ENCODE assay signal across 15 cellular contexts in genomic region chr2:122031544-122032263, GRCh38.
DNase-seq lines count a peak whose midpoint lies in the region; ATAC-seq, FAIRE-seq and TF ChIP-seq lines count a peak whose summit lies in the region.
"Had no signal": no experiment of that assay in that cellular context is flagged by ENCODE, and none has a peak within 500 bp of the region (broad histone marks: within the 10 kb centered on the region; RNA-seq: fewer than 3 reads in every experiment).

No MANE protein-coding gene starts in this region.

- no peak overlapping the region for H4K8ac ChIP-seq in H1 (ENCODE audit: extremely low read depth, insufficient read depth, low read length)

- no peak overlapping the region for H2BK120ac ChIP-seq in H1 (replicated peaks; ENCODE audit: low read depth, low read length)

- no peak for ATAC-seq in HG02610 (IDR thresholded peaks at IDR 0.05; ENCODE audit: unreplicated experiment)
- ATAC-seq: gastrocnemius medialis had no signal

- H3K56ac ChIP-seq in H1 (replicated peaks; ENCODE audit: insufficient read length, low read depth, low read length), result no peak overlapping the region

- no peak overlapping the region for H2AK5ac ChIP-seq in H1 (ENCODE audit: low read depth, low read length)

- H3K27me3 ChIP-seq in H1 (replicated peaks in 1 of 4; ENCODE audit: control insufficient read depth in 3 of 4, extremely low read depth in 1 of 4, insufficient read depth in 3 of 4, low read length in 3 of 4) (no peaks in the 10 kb centered on the region), spleen (replicated peaks in 1 of 7) (no peaks in the 10 kb centered on the region)
- H3K27me3 ChIP-seq: ascending aorta, gastrocnemius medialis had no signal

- H2BK5ac ChIP-seq in H1 (ENCODE audit: low read depth, low read length), result no peak overlapping the region

- no peak for FAIRE-seq in H1 (lab: Jason Lieb, UNC)
- FAIRE-seq: kidney had no signal

- H4K20me1 ChIP-seq in H1 (replicated peaks in 1 of 2; ENCODE audit: control insufficient read depth in 1 of 2, insufficient read depth in 2 of 2, low read length in 2 of 2), result no peaks in the 10 kb centered on the region

- H3K79me1 ChIP-seq in H1 (ENCODE audit: low read depth, low read length), result no peaks in the 10 kb centered on the region

- H2BK12ac ChIP-seq in H1 (ENCODE audit: low read depth, low read length), result peak overlapping the region; percentile 62; the same call in 1 of the 2 replicates

- H3K9me3 ChIP-seq in HEK293 (ENCODE audit: control insufficient read depth, insufficient read depth, low read depth, low read length) (no peaks in the 10 kb centered on the region), H1 (ENCODE audit: insufficient read depth in 2 of 2, low read depth in 1 of 2, low read length in 1 of 2) (no peaks in the 10 kb centered on the region), spleen (no peaks in the 10 kb centered on the region)
- H3K9me3 ChIP-seq: ascending aorta, gastrocnemius medialis had no signal

- H3K4me3 ChIP-seq in HEK293 (ENCODE audit: low read depth, low read length), result no peak overlapping the region
- no peak overlapping the region for H3K4me3 ChIP-seq in H1 (ENCODE audit: extremely low read depth in 1 of 4, insufficient read depth in 2 of 4, low read depth in 3 of 4, low read length in 4 of 4)
- H3K4me3 ChIP-seq in spleen, result no peak overlapping the region
- H3K4me3 ChIP-seq: ascending aorta, gastrocnemius medialis had no signal

- 72% methylated on average over 10 of the region's 10 CpGs; no CpG with 5 or more reads in 1 of the 2 experiments for WGBS in H1 (ENCODE audit: extremely low coverage in 1 of 2, insufficient coverage in 1 of 2, insufficient read length in 1 of 2, insufficient replicate concordance in 2 of 2, low coverage in 1 of 2, low lambda C conversion rate in 2 of 2, missing lambda C conversion rate in 1 of 2), 2 experiments
- WGBS in spleen, 5 donors, result 38 to 50% (median 47%) methylated on average over 10 of the region's 10 CpGs

- H3K4me2 ChIP-seq in H1 (ENCODE audit: insufficient read depth in 1 of 2, low read depth in 2 of 2, low read length in 2 of 2), result 0 out of 4 replicates have a peak overlapping the region, but pooled peaks of 1 of the 2 experiments have one; percentile 15

- no peak for TF ChIP-seq RAD21 in H1 (IDR thresholded peaks at IDR 0.05 in 1 of 2, conservative IDR thresholded peaks at IDR 0.05 in 1 of 2; ENCODE audit: low read depth in 2 of 2, low read length in 2 of 2)

- H3K4me1 ChIP-seq in HEK293 (ENCODE audit: control insufficient read depth, insufficient read depth, low read length) (no peaks in the 10 kb centered on the region), H1 (replicated peaks in 1 of 4; ENCODE audit: control insufficient read depth in 3 of 4, insufficient read depth in 4 of 4, low read length in 3 of 4) (peaks cover 3 to 10% (median 7%) of the 10 kb centered on the region in 4 experiments; a peak in 5 of 7 replicates), spleen (peaks cover 0 to 10% (median 3%) of the 10 kb centered on the region in 6 donors)
- H3K4me1 ChIP-seq: ascending aorta, gastrocnemius medialis had no signal

- peak overlapping the region; percentile 40; the same call in 1 of the 2 replicates for H2BK20ac ChIP-seq in H1 (ENCODE audit: low read length)

- H3K18ac ChIP-seq in H1 (ENCODE audit: extremely low read depth, low read length), result no peak overlapping the region

- no peak for TF ChIP-seq EP300 in H1 (IDR thresholded peaks at IDR 0.05; ENCODE audit: borderline replicate concordance in 1 of 2, low read depth in 2 of 2, low read length in 2 of 2)

- intact Hi-C loops in spleen (cut with DNase I; ENCODE audit: low total_unique reads), result no loop called here

- peak overlapping the region; percentile 54; the same call in 1 of the 2 replicates for H2AFZ ChIP-seq in H1 (ENCODE audit: low read length)

- peak; percentile 80 for DNase-seq in COR-L47 (lab: John Stamatoyannopoulos, UW)
- DNase-seq in NCI-H526 (lab: John Stamatoyannopoulos, UW), result peak; percentile 24 to 66
- DNase-seq in H1 (ENCODE audit: low read depth in 1 of 2, low spot score in 2 of 2), result no peak
- DNase-seq in NK-92 (lab: John Stamatoyannopoulos, UW; ENCODE audit: unreplicated experiment), result no peak
- DNase-seq in spleen, result no peak
- DNase-seq in LoVo (ENCODE audit: low spot score), result no peak
- DNase-seq: activated B cell treated with CpG ODN at 0.5 μM for 24 hours; activated T-cell treated with anti-CD3 and anti-CD28 coated beads, Interleukin-2, amount 50 U/mL, for 24 hours; CD4-positive, alpha-beta memory T cell; gastrocnemius medialis; kidney; NCI-H2107 had no signal

- no peak overlapping the region for H3K4ac ChIP-seq in H1 (replicated peaks; ENCODE audit: insufficient read length, low read depth, low read length)

- H3K9ac ChIP-seq in H1 (replicated peaks in 1 of 4; ENCODE audit: extremely low read depth in 1 of 4, low read depth in 3 of 4, low read length in 3 of 4), result no peak overlapping the region

- no peak overlapping the region for H3K23ac ChIP-seq in H1 (ENCODE audit: insufficient read length)

- H3K79me2 ChIP-seq in H1 (ENCODE audit: control insufficient read depth in 1 of 2, insufficient read depth in 2 of 2, low read length in 2 of 2), result no peaks in the 10 kb centered on the region

- H3K23me2 ChIP-seq in H1 (ENCODE audit: low read depth, low read length), result no peaks in the 10 kb centered on the region

- peak overlapping the region; percentile 90; the same call in 1 of the 2 replicates for H2BK15ac ChIP-seq in H1 (ENCODE audit: low read length)

- TF ChIP-seq CTCF in HEK293 (tag by site-specific recombination; IDR thresholded peaks at IDR 0.05), result no peak
- TF ChIP-seq CTCF in H1 (IDR thresholded peaks at IDR 0.05; ENCODE audit: control extremely low read depth in 1 of 3, insufficient read depth in 1 of 3, low read depth in 1 of 3, low read length in 3 of 3), result no peak
- TF ChIP-seq CTCF in spleen (IDR thresholded peaks at IDR 0.05 in 8 of 11, conservative IDR thresholded peaks at IDR 0.05 in 3 of 11), result no peak

- CTCF ChIA-PET in HEK293 (lab: Yijun Ruan, JAX), result interaction anchor here (1.8 kb wide), 1 partner anchor 56 kb away, joined by 6 read pairs; no protein-coding TSS in a partner anchor
- CTCF ChIA-PET in H1 (lab: Charles Lee; ENCODE audit: partially characterized antibody), result interaction anchor here (0.8 kb wide), 1 partner anchor 93 kb away, joined by 3 read pairs; no protein-coding TSS in a partner anchor

- POLR2A ChIA-PET in HEK293 (lab: Yijun Ruan, JAX), result no interaction called here
- POLR2A ChIA-PET in H1 (lab: Charles Lee; ENCODE audit: partially characterized antibody), result no interaction called here

- no peak overlapping the region for H4K5ac ChIP-seq in H1 (ENCODE audit: insufficient read length, low read depth, low read length)

- no peak overlapping the region for H3K14ac ChIP-seq in H1 (ENCODE audit: insufficient read length)

- peak overlapping the region; percentile 25 for H4K91ac ChIP-seq in H1 (replicated peaks; ENCODE audit: insufficient read length, low read length)

- H3K36me3 ChIP-seq in HEK293 (ENCODE audit: control insufficient read depth in 2 of 2, insufficient read depth in 1 of 2, low read length in 2 of 2) (no peaks in the 10 kb centered on the region), H1 (ENCODE audit: control insufficient read depth in 2 of 4, insufficient read depth in 4 of 4, low read length in 3 of 4) (no peaks in the 10 kb centered on the region), spleen (no peaks in the 10 kb centered on the region)
- H3K36me3 ChIP-seq: ascending aorta, gastrocnemius medialis had no signal

- TF ChIP-seq POLR2A in H1 (IDR thresholded peaks at IDR 0.05; ENCODE audit: control extremely low read depth in 1 of 2, low read depth in 2 of 2, low read length in 2 of 2) (no peak), spleen (IDR thresholded peaks at IDR 0.05) (no peak)

- no peak overlapping the region for H3K27ac ChIP-seq in HEK293 (ENCODE audit: extremely low read depth, low read depth, low read length)
- H3K27ac ChIP-seq in H1 (ENCODE audit: low read depth, low read length), result no peak overlapping the region
- no peak overlapping the region for H3K27ac ChIP-seq in spleen
- H3K27ac ChIP-seq: ascending aorta, gastrocnemius medialis had no signal

TF ChIP-seq in HEK293, 187 proteins besides CTCF, POLR2A, EP300 and RAD21 (continues in another document):
- TF ChIP-seq ZNF521 (tag by site-specific recombination; IDR thresholded peaks at IDR 0.05), result no peak
- TF ChIP-seq SCRT2 (tag by site-specific recombination; IDR thresholded peaks at IDR 0.05), result no peak
- TF ChIP-seq ZNF548 (tag by site-specific recombination; IDR thresholded peaks at IDR 0.05), result no peak
- TF ChIP-seq ZNF664 (tag by site-specific recombination; IDR thresholded peaks at IDR 0.05), result no peak
- TF ChIP-seq PBX3 (CRISPR knock-in tag; IDR thresholded peaks at IDR 0.05), result no peak
- no peak for TF ChIP-seq ZNF623 (tag by site-specific recombination; IDR thresholded peaks at IDR 0.05)
- peak; percentile 47; the same call in 1 of the 2 replicates for TF ChIP-seq ZIC2 (tag by site-specific recombination; IDR thresholded peaks at IDR 0.05)

TF ChIP-seq in H1, 55 proteins besides CTCF, POLR2A, EP300 and RAD21:
- TF ChIP-seq, protein P1, sequence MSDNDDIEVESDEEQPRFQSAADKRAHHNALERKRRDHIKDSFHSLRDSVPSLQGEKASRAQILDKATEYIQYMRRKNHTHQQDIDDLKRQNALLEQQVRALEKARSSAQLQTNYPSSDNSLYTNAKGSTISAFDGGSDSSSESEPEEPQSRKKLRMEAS (IDR thresholded peaks at IDR 0.05), result peak; percentile 65; the same call in 1 of the 2 replicates
- TF ChIP-seq SUZ12 (IDR thresholded peaks at IDR 0.05; ENCODE audit: low read length), result no peak
- TF ChIP-seq, protein P2, sequence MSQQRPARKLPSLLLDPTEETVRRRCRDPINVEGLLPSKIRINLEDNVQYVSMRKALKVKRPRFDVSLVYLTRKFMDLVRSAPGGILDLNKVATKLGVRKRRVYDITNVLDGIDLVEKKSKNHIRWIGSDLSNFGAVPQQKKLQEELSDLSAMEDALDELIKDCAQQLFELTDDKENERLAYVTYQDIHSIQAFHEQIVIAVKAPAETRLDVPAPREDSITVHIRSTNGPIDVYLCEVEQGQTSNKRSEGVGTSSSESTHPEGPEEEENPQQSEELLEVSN (IDR thresholded peaks at IDR 0.05), result peak; percentile 92

Comparison
In these comparisons a context has a peak if more than half of its experiments do, and no peak if none do; other contexts are left out.
1. DNase-seq: peak in COR-L47 (single experiment) and NCI-H526 (2 of 2); none in H1 (0 of 2), NK-92 (single experiment), spleen (single experiment) and LoVo (single experiment).